In genomic region chr20:23284009-23284408, GRCh38 we compare ENCODE assay signal across 28 cellular contexts.
"Had no signal": no experiment of that assay in that cellular context is flagged by ENCODE, and none has a peak within 500 bp of the region (broad histone marks: within the 10 kb centered on the region; RNA-seq: fewer than 3 reads in every experiment).

No MANE protein-coding gene starts in this region.

- H3K4me3 ChIP-seq: colonic mucosa, coronary artery, dorsolateral prefrontal cortex, esophagus muscularis mucosa, esophagus squamous epithelium, gastrocnemius medialis, gastroesophageal sphincter, heart left ventricle, heart right ventricle had no signal

- H3K27me3 ChIP-seq: colonic mucosa, esophagus muscularis mucosa, gastrocnemius medialis, gastroesophageal sphincter, heart left ventricle had no signal

- FAIRE-seq: colon, endometrium, endothelial cell of umbilical vein, frontal cortex had no signal

- ATAC-seq: effector memory CD8-positive, alpha-beta T cell; esophagus mucosa; foreskin keratinocyte; gastrocnemius medialis; gastroesophageal sphincter; heart left ventricle; heart right ventricle had no signal

- H3K4me1 ChIP-seq: colonic mucosa, esophagus muscularis mucosa, esophagus squamous epithelium, foreskin keratinocyte, gastrocnemius medialis, gastroesophageal sphincter, heart left ventricle, heart right ventricle had no signal

- H3K36me3 ChIP-seq: colonic mucosa, esophagus muscularis mucosa, esophagus squamous epithelium, gastrocnemius medialis, gastroesophageal sphincter, heart left ventricle, heart right ventricle had no signal

- H3K27ac ChIP-seq: colonic mucosa, coronary artery, dorsolateral prefrontal cortex, epithelial cell of prostate, esophagus muscularis mucosa, esophagus squamous epithelium, foreskin keratinocyte, gastrocnemius medialis, gastroesophageal sphincter, heart left ventricle, heart right ventricle had no signal

- DNase-seq: colonic mucosa; cortex of kidney; dermis blood vessel endothelial cell; dorsolateral prefrontal cortex; effector CD4-positive, alpha-beta T cell; effector CD8-positive, alpha-beta T cell; effector memory CD4-positive, alpha-beta T cell; effector memory CD8-positive, alpha-beta T cell; endodermal cell; erythroblast; esophagus squamous epithelium; foreskin fibroblast; foreskin keratinocyte; foreskin melanocyte; gastrocnemius medialis; glutamatergic neuron; head of caudate nucleus; heart left ventricle; heart right ventricle had no signal

- H3K9me3 ChIP-seq: colonic mucosa, esophagus muscularis mucosa, esophagus squamous epithelium, gastrocnemius medialis, gastroesophageal sphincter, heart left ventricle had no signal
